8 cellular contexts compared by ENCODE assay signal in the genomic region with DNA sequence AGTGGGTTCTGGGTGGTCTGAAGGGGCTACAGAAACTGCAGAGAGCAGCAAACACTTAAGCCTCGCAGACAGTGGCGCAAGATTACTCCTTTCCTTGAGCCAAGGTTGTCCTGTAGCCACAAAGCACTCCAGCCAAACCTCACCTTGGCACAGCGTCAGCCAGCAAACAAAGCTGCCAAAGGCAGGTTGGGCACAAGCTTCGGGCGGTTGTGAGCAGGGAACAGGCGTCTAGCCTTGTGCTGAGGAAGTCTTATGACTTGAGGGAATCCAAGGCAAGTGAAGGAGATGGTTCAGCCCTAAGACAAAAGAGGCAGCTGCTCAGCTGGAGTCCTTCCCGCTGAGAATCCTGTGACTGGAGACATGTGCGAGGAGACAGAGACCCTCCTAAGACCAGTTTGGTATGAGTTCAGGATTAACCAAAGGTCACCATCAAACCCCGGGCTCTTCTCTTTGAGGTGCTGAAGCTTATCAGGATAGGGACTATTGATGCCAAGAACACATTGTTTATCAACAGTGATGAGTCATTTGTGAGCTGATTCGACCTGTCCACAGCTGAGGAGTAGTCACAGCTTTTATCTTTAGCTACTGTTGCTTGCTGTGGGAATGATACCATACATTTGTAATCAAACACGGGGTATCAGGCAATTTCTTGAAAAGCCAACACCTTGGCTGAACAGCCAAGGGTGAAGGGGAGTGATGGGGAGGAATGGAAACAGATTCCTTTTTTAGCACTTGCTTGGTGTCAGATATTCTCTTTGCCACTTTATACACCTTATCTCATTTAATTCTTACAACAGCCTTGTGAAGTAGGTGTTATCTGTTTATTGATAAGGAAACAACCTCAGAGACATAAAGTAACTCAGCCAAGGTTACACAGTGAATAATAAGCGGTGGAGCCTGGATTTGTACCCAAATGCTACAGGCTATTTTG. TPM values are rescaled to one million over a fixed set of nuclear protein-coding genes. Genes with fewer than 3 reads are reported as not detected.
DNase-seq lines count a peak whose midpoint lies in the region; ATAC-seq and TF ChIP-seq lines count a peak whose summit lies in the region.

No MANE protein-coding gene starts in this region.

- ATAC-seq in psoas muscle = peak; percentile 60 to 65 (median 62)
- no peak for ATAC-seq in GM19023 (IDR thresholded peaks at IDR 0.05; ENCODE audit: unreplicated experiment)

- DNase-seq in GM03348 (ENCODE audit: low spot score) (peak; percentile 53), RKO (ENCODE audit: low spot score) (peak; percentile 55), fibroblast of pulmonary artery (ENCODE audit: low read depth) (peak; percentile 84), psoas muscle (peak; percentile 78 to 89), putamen (ENCODE audit: low spot score) (no peak), HPDE6-E6E7 (ENCODE audit: extremely low spot score) (no peak)
- no peak for DNase-seq in activated effector memory CD4-positive, alpha-beta T cell treated with Interleukin-2 at 50 U/mL for 16 hours

- H3K4me1 ChIP-seq in psoas muscle = peaks cover 26% of the 10 kb centered on the region

- TF ChIP-seq CTCF in fibroblast of pulmonary artery (IDR thresholded peaks at IDR 0.05; ENCODE audit: low read length, missing control alignments) (no peak), psoas muscle (IDR thresholded peaks at IDR 0.05) (no peak)

- H3K4me3 ChIP-seq in fibroblast of pulmonary artery (replicated peaks; ENCODE audit: low read depth, low read length) = no peak overlapping the region
- H3K4me3 ChIP-seq in psoas muscle = no peak overlapping the region

- no peaks in the 10 kb centered on the region for H3K9me3 ChIP-seq in psoas muscle

- 19 to 30% (median 20%) methylated on average over 12 of the region's 12 CpGs for whole genome bisulfite sequencing in psoas muscle, 3 donors

- peak overlapping the region; percentile 86 for H3K27ac ChIP-seq in psoas muscle

- no peaks in the 10 kb centered on the region for H3K36me3 ChIP-seq in psoas muscle (ENCODE audit: insufficient read depth in 1 of 2, low read depth in 1 of 2)

- no peaks in the 10 kb centered on the region for H3K27me3 ChIP-seq in psoas muscle (ENCODE audit: insufficient read depth in 3 of 3, low read length in 2 of 3)

- intact Hi-C loops in psoas muscle (cut with DNase I) = loop anchor here (5.0 to 10.0 kb wide), 6 partner anchors 55 to 552 kb away; no protein-coding TSS in a partner anchor

RNA-seq across cellular contexts. Expression of gene ADM, which starts 4.6 kb away (rescaled TPM):
- 10 to 100 TPM; 11.8 to 73.3 (median 27.8) TPM for total RNA-seq in psoas muscle
- 10 to 100 TPM; 11.7 to 45.1 (median 23.1) TPM for polyA plus RNA-seq in psoas muscle

RNA-seq across cellular contexts. Expression of gene SBF2, which starts 15.4 kb away (rescaled TPM):
- 10 to 100 TPM; 10.6 to 12.6 (median 12.2) TPM for total RNA-seq in psoas muscle
- 1 to 10 TPM; 3.3 to 6.8 (median 5.5) TPM for polyA plus RNA-seq in psoas muscle

Comparison
In these comparisons a context has a peak if more than half of its experiments do, and no peak if none do; other contexts are left out.
1. DNase-seq: peak in GM03348 (single experiment), RKO (single experiment), fibroblast of pulmonary artery (single experiment) and psoas muscle (2 of 2); none in activated effector memory CD4-positive, alpha-beta T cell treated with Interleukin-2 at 50 U/mL for 16 hours (single experiment), putamen (single experiment) and HPDE6-E6E7 (single experiment).